ENCODE assay signal across 39 cellular contexts in the genomic region with DNA sequence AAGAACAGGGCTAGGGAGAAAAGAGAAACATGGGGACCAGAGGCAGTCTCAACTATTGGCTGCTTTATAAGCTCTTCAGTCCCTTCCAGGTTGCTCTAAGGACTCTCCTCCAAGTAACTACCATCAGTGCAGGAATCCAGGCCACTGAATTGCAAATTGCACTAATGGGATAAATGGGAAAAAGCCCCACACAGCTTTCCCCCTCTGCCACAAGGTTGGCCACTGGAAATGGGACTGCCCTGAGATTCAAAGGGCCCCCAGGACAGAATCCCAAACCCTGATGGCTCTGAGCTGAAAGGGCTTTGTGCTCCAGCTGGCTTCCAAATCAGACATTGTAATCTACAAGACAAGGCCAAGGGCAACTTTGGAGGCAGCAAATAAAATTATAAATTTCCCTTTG.
"Had no signal": no experiment of that assay in that cellular context is flagged by ENCODE, and none has a peak within 500 bp of the region (broad histone marks: within the 10 kb centered on the region; RNA-seq: fewer than 3 reads in every experiment).

No MANE protein-coding gene starts in this region.

- H3K9me3 ChIP-seq: ascending aorta, body of pancreas had no signal

- H3K27ac ChIP-seq: adrenal gland, ascending aorta, body of pancreas, brain microvascular endothelial cell, breast epithelium, cardiac muscle cell had no signal

- DNase-seq: activated effector memory CD4-positive, alpha-beta T cell treated with anti-CD3 and anti-CD28 coated beads, Interleukin-2, amount 50 U/mL, for 16 hours; activated effector memory CD4-positive, alpha-beta T cell treated with Interleukin-2 at 50 U/mL for 16 hours; activated gamma-delta T cell; activated gamma-delta T cell treated with Interleukin-2 at 50 U/mL for 16 hours; activated naive CD4-positive, alpha-beta T cell; activated naive CD4-positive, alpha-beta T cell treated with anti-CD3 and anti-CD28 coated beads for 36 hours; activated naive CD4-positive, alpha-beta T cell treated with anti-CD3 and anti-CD28 coated beads, Interleukin-2, amount 10 ng/mL, durations not matched to agents 7 days and 5 days; activated naive CD4-positive, alpha-beta T cell treated with anti-CD3 and anti-CD28 coated beads, Interleukin-2, amount 50 U/mL, for 16 hours; activated naive CD4-positive, alpha-beta T cell treated with Interleukin-2 at 50 U/mL for 16 hours; activated naive CD8-positive, alpha-beta T cell treated with anti-CD3 and anti-CD28 coated beads for 36 hours; activated naive CD8-positive, alpha-beta T cell treated with anti-CD3 and anti-CD28 coated beads, Interleukin-2, amount 10 ng/mL, durations not matched to agents 7 days and 5 days; activated naive CD8-positive, alpha-beta T cell treated with anti-CD3 and anti-CD28 coated beads, Interleukin-2, amount 50 U/mL, for 24 hours; activated T-cell treated with anti-CD3 and anti-CD28 coated beads for 4 hours; activated T-cell treated with anti-CD3 and anti-CD28 coated beads, Interleukin-2, amount 50 U/mL, for 1 hour; activated T-cell treated with anti-CD3 and anti-CD28 coated beads, Interleukin-2, amount 50 U/mL, for 24 hours; activated T-cell treated with anti-CD3 and anti-CD28 coated beads, Interleukin-2, amount 50 U/mL, for 4 hours; activated T-cell treated with anti-CD3 and anti-CD28 coated beads, Interleukin-2, amount 50 U/mL, for 48 hours; activated T-cell treated with anti-CD3 and anti-CD28 coated beads, Interleukin-2, amount 50 U/mL, for 72 hours; adrenal gland; amniotic stem cell; amygdala; anterior cingulate cortex; aorta; body of pancreas; brain microvascular endothelial cell; caudate nucleus; central memory CD4-positive, alpha-beta T cell; cerebellar nuclear complex had no signal

- H3K4me3 Mint-ChIP-seq: activated naive CD4-positive, alpha-beta T cell treated with anti-CD3 and anti-CD28 coated beads for 36 hours; activated naive CD4-positive, alpha-beta T cell treated with anti-CD3 and anti-CD28 coated beads, Interleukin-2, amount 10 ng/mL, durations not matched to agents 7 days and 5 days; activated naive CD4-positive, alpha-beta T cell treated with anti-CD3 and anti-CD28 coated beads, Interleukin-2, amount 50 U/mL, for 24 hours; activated naive CD8-positive, alpha-beta T cell; activated naive CD8-positive, alpha-beta T cell treated with anti-CD3 and anti-CD28 coated beads for 36 hours; activated naive CD8-positive, alpha-beta T cell treated with anti-CD3 and anti-CD28 coated beads, Interleukin-2, amount 10 ng/mL, durations not matched to agents 7 days and 5 days; activated naive CD8-positive, alpha-beta T cell treated with anti-CD3 and anti-CD28 coated beads, Interleukin-2, amount 50 U/mL, for 24 hours; activated T-cell treated with anti-CD3 and anti-CD28 coated beads, Interleukin-2, amount 50 U/mL, for 24 hours; activated T-cell treated with anti-CD3 and anti-CD28 coated beads, Interleukin-2, amount 50 U/mL, for 4 hours; activated T-cell treated with anti-CD3 and anti-CD28 coated beads, Interleukin-2, amount 50 U/mL, for 72 hours; activated T-helper 1 cell treated with anti-CD3 and anti-CD28 coated beads, Interleukin-12 subunit alpha, Interleukin-12 subunit beta, Interleukin-2, Interleukin-4 antibody, amounts not matched to agents 30 ng/mL and 10 ng/mL and 1 ng/mL, durations not matched to agents 14 hours and 24 hours and 36 hours; activated T-helper 17 cell treated with anti-CD3 and anti-CD28 coated beads, Interleukin-2, amount 50 U/mL, for 72 hours; brain; central memory CD8-positive, alpha-beta T cell had no signal

- H3K4me1 ChIP-seq: adrenal gland, ascending aorta, body of pancreas, breast epithelium had no signal

- H3K27ac Mint-ChIP-seq: activated naive CD4-positive, alpha-beta T cell treated with anti-CD3 and anti-CD28 coated beads for 36 hours; activated naive CD4-positive, alpha-beta T cell treated with anti-CD3 and anti-CD28 coated beads, Interleukin-2, amount 10 ng/mL, durations not matched to agents 7 days and 5 days; activated naive CD4-positive, alpha-beta T cell treated with anti-CD3 and anti-CD28 coated beads, Interleukin-2, amount 50 U/mL, for 24 hours; activated naive CD4-positive, alpha-beta T cell treated with anti-CD3 and anti-CD28 coated beads, Interleukin-2, amount 50 U/mL, for 72 hours; activated naive CD8-positive, alpha-beta T cell; activated naive CD8-positive, alpha-beta T cell treated with anti-CD3 and anti-CD28 coated beads for 36 hours; activated naive CD8-positive, alpha-beta T cell treated with anti-CD3 and anti-CD28 coated beads, Interleukin-2, amount 10 ng/mL, durations not matched to agents 7 days and 5 days; activated naive CD8-positive, alpha-beta T cell treated with anti-CD3 and anti-CD28 coated beads, Interleukin-2, amount 50 U/mL, for 24 hours; activated T-cell treated with anti-CD3 and anti-CD28 coated beads, Interleukin-2, amount 50 U/mL, for 24 hours; activated T-cell treated with anti-CD3 and anti-CD28 coated beads, Interleukin-2, amount 50 U/mL, for 72 hours; activated T-helper 1 cell treated with anti-CD3 and anti-CD28 coated beads, Interleukin-12 subunit alpha, Interleukin-12 subunit beta, Interleukin-2, Interleukin-4 antibody, amounts not matched to agents 30 ng/mL and 10 ng/mL and 1 ng/mL, durations not matched to agents 14 hours and 24 hours and 36 hours; activated T-helper 17 cell treated with anti-CD3 and anti-CD28 coated beads, Interleukin-2, amount 50 U/mL, for 72 hours; activated T-helper 2 cell treated with anti-CD3 and anti-CD28 coated beads, Interferon-gamma antibody, Interleukin-2, Interleukin-4, amounts not matched to agents 10 μg/mL and 5 μg/mL and 100 μg/mL, durations not matched to agents 14 hours and 24 hours and 36 hours; brain had no signal

- H3K27me3 Mint-ChIP-seq: activated naive CD4-positive, alpha-beta T cell treated with anti-CD3 and anti-CD28 coated beads, Interleukin-2, amount 10 ng/mL, durations not matched to agents 7 days and 5 days; activated naive CD4-positive, alpha-beta T cell treated with anti-CD3 and anti-CD28 coated beads, Interleukin-2, amount 50 U/mL, for 24 hours; activated naive CD8-positive, alpha-beta T cell; activated naive CD8-positive, alpha-beta T cell treated with anti-CD3 and anti-CD28 coated beads for 36 hours; activated naive CD8-positive, alpha-beta T cell treated with anti-CD3 and anti-CD28 coated beads, Interleukin-2, amount 10 ng/mL, durations not matched to agents 7 days and 5 days; activated naive CD8-positive, alpha-beta T cell treated with anti-CD3 and anti-CD28 coated beads, Interleukin-2, amount 50 U/mL, for 24 hours; activated T-cell treated with anti-CD3 and anti-CD28 coated beads, Interleukin-2, amount 50 U/mL, for 24 hours; activated T-helper 17 cell treated with anti-CD3 and anti-CD28 coated beads, Interleukin-2, amount 50 U/mL, for 72 hours; brain; central memory CD8-positive, alpha-beta T cell had no signal

- H3K27me3 ChIP-seq: adrenal gland, ascending aorta, body of pancreas, brain microvascular endothelial cell, breast epithelium, cardiac muscle cell had no signal

- H3K4me1 Mint-ChIP-seq: activated naive CD4-positive, alpha-beta T cell treated with anti-CD3 and anti-CD28 coated beads, Interleukin-2, amount 10 ng/mL, durations not matched to agents 7 days and 5 days; activated naive CD4-positive, alpha-beta T cell treated with anti-CD3 and anti-CD28 coated beads, Interleukin-2, amount 50 U/mL, for 24 hours; activated naive CD8-positive, alpha-beta T cell treated with anti-CD3 and anti-CD28 coated beads for 36 hours; activated naive CD8-positive, alpha-beta T cell treated with anti-CD3 and anti-CD28 coated beads, Interleukin-2, amount 10 ng/mL, durations not matched to agents 7 days and 5 days; activated naive CD8-positive, alpha-beta T cell treated with anti-CD3 and anti-CD28 coated beads, Interleukin-2, amount 50 U/mL, for 24 hours; activated T-helper 17 cell treated with anti-CD3 and anti-CD28 coated beads, Interleukin-2, amount 50 U/mL, for 72 hours; brain; central memory CD8-positive, alpha-beta T cell had no signal

- H3K36me3 Mint-ChIP-seq: activated naive CD4-positive, alpha-beta T cell treated with anti-CD3 and anti-CD28 coated beads, Interleukin-2, amount 10 ng/mL, durations not matched to agents 7 days and 5 days; activated naive CD4-positive, alpha-beta T cell treated with anti-CD3 and anti-CD28 coated beads, Interleukin-2, amount 50 U/mL, for 24 hours; activated naive CD8-positive, alpha-beta T cell; activated naive CD8-positive, alpha-beta T cell treated with anti-CD3 and anti-CD28 coated beads for 36 hours; activated naive CD8-positive, alpha-beta T cell treated with anti-CD3 and anti-CD28 coated beads, Interleukin-2, amount 10 ng/mL, durations not matched to agents 7 days and 5 days; brain had no signal

- H3K36me3 ChIP-seq: adrenal gland, ascending aorta, brain microvascular endothelial cell, breast epithelium, cardiac muscle cell had no signal

- H3K4me3 ChIP-seq: adrenal gland, ascending aorta, body of pancreas, breast epithelium, cardiac muscle cell had no signal
